In the genomic region with DNA sequence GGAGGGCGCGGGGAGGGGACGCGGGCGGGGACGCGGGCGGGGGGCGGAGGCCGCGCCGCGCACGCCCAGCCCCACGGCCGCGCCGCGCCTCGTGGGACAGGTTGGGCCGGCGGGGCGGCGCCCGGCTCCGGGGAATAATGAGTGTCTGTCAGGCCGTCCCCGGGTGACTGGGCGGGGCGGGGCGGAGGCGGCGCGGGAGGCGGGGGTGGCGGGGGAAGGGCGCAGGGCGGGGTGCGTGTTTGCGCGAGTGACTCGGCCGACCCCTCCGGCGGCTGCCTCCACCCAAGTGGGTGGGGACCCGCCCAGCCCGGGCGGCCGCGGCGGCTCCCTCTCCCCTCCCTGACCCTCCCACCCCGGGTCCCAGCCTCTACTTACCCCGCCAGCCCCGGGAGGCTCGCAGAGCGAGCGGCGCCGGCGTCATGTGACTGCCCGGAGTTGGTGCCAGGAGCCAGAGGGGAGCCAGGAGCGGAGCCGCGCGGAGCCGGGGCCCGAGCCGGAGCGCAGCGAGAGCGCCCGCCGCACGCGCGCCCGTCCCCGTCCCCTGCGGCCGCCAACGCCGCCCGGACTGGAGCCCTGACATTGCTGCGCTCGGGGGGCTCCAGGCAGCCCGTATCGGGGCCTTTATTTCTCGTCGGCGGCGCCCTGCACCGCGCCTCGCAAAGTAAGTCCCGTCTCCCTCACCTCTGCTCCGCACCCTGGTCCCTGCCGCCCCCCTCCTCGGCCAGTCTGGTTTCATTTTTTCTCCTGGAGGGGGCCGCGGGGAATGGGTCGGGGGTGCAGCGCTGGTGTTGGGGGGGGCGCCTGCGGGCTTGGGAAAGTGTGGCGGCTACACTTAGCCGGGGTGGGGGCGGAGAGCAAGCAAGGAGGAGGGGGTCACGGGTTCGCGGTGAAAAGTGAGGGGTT, we compare ENCODE assay signal across 8 cellular contexts. TPM values are rescaled to one million over a fixed set of nuclear protein-coding genes. Genes with fewer than 3 reads are reported as not detected.
DNase-seq lines count a peak whose midpoint lies in the region; ATAC-seq lines count a peak whose summit lies in the region.

A gene (plus strand): TSS at position 399 of the 903 bp plus-strand sequence. CDS start 16,427 bp downstream, outside the sequence.

- peak; percentile 56 for ATAC-seq in GM19043 (IDR thresholded peaks at IDR 0.05; ENCODE audit: low read depth, unreplicated experiment)
- ATAC-seq in HG03342 (IDR thresholded peaks at IDR 0.05; ENCODE audit: unreplicated experiment): peak; percentile 65
- ATAC-seq in left lobe of liver: peak; percentile 81

- peak; percentile 96 for DNase-seq in AG08396 (ENCODE audit: low spot score)
- peak; percentile 69 for DNase-seq in NCI-H510A treated with DMSO at 0.1 percent for 48 hours (lab: John Stamatoyannopoulos, UW)
- DNase-seq in activated CD4-positive, alpha-beta T cell treated with anti-CD3 and anti-CD28 coated beads, Interleukin-2, amount 50 U/mL, for 1 hour: peak; percentile 94
- peak; percentile 86 for DNase-seq in dedifferentiated amniotic fluid mesenchymal stem cell (ENCODE audit: extremely low spot score)
- DNase-seq in left lobe of liver (ENCODE audit: low spot score): peak; percentile 97
- DNase-seq in stimulated activated CD4-positive, alpha-beta T cell treated with anti-CD3 and anti-CD28 coated beads, Interleukin-2, amount 100 ng/mL, for 24 hours: peak; percentile 81 to 84

RNA-seq across cellular contexts. Expression of the gene that starts here (rescaled TPM):
- total RNA-seq in left lobe of liver: 28.6 TPM

Comparison
In these comparisons a context has a peak if more than half of its experiments do, and no peak if none do; other contexts are left out.
1. Peak in every context shown above with its lines: DNase-seq and ATAC-seq.